ENCODE assay signal across 8 cellular contexts in the genomic region with DNA sequence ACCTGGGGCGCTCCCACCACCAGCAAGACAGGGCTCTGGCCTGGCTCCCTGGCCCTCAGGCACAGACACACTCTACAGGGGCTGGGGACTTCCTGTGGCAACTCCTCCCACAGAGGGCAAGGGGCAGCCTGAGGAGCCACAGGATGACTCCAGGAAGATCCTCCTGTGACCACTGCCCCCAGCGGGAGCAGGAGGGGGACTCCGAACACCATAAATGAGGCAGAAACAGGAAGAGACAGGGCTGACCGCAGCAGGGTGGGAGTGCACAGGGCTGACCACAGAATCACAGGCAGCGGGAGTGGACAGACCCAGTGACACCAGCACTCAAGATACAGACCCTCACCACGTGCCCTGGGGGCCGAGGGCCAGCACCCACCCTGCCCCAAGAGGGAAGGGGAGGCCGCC. TPM values are rescaled to one million over a fixed set of nuclear protein-coding genes. Genes with fewer than 3 reads are reported as not detected.
DNase-seq lines count a peak whose midpoint lies in the region; ATAC-seq and TF ChIP-seq lines count a peak whose summit lies in the region.

No MANE protein-coding gene starts in this region.

- CTCF ChIA-PET in activated CD8-positive, alpha-beta T cell treated with anti-CD3 and anti-CD28 coated beads for 36 hours (lab: Charles Lee) = interaction anchor here (2.3 kb wide), 1 partner anchor 16 kb away, joined by 6 read pairs; no protein-coding TSS in a partner anchor

- peak in 1 of 2 donors; percentile 3 for ATAC-seq in activated T-cell treated with anti-CD3 and anti-CD28 coated beads, Interleukin-2, amount 50 U/mL, for 72 hours (replicated peaks in 1 of 2)
- ATAC-seq in activated CD8-positive, alpha-beta T cell treated with anti-CD3 and anti-CD28 coated beads for 36 hours = no peak
- ATAC-seq in GM21447 (IDR thresholded peaks at IDR 0.05; ENCODE audit: unreplicated experiment) = no peak

- peak overlapping the region; percentile 21 to 30 for H3K4me3 Mint-ChIP-seq in activated T-cell treated with anti-CD3 and anti-CD28 coated beads, Interleukin-2, amount 50 U/mL, for 72 hours
- no peak overlapping the region for H3K4me3 Mint-ChIP-seq in activated CD8-positive, alpha-beta T cell treated with anti-CD3 and anti-CD28 coated beads for 36 hours
- peak overlapping the region; percentile 48 for H3K4me3 Mint-ChIP-seq in type B pancreatic cell

- H3K9me3 Mint-ChIP-seq in activated T-cell treated with anti-CD3 and anti-CD28 coated beads, Interleukin-2, amount 50 U/mL, for 72 hours = no peaks in the 10 kb centered on the region
- H3K9me3 Mint-ChIP-seq in activated CD8-positive, alpha-beta T cell treated with anti-CD3 and anti-CD28 coated beads for 36 hours = no peaks in the 10 kb centered on the region
- no peaks in the 10 kb centered on the region for H3K9me3 Mint-ChIP-seq in type B pancreatic cell

- no peaks in the 10 kb centered on the region for H3K27me3 Mint-ChIP-seq in activated T-cell treated with anti-CD3 and anti-CD28 coated beads, Interleukin-2, amount 50 U/mL, for 72 hours (ENCODE audit: low read depth)
- H3K27me3 Mint-ChIP-seq in activated CD8-positive, alpha-beta T cell treated with anti-CD3 and anti-CD28 coated beads for 36 hours = no peaks in the 10 kb centered on the region
- no peaks in the 10 kb centered on the region for H3K27me3 Mint-ChIP-seq in type B pancreatic cell

- no peaks in the 10 kb centered on the region for H3K36me3 Mint-ChIP-seq in activated T-cell treated with anti-CD3 and anti-CD28 coated beads, Interleukin-2, amount 50 U/mL, for 72 hours (ENCODE audit: insufficient read depth in 2 of 2)
- no peaks in the 10 kb centered on the region for H3K36me3 Mint-ChIP-seq in activated CD8-positive, alpha-beta T cell treated with anti-CD3 and anti-CD28 coated beads for 36 hours (ENCODE audit: low read depth)
- no peaks in the 10 kb centered on the region for H3K36me3 Mint-ChIP-seq in type B pancreatic cell

- peaks cover 72% of the 10 kb centered on the region for H3K4me1 Mint-ChIP-seq in activated T-cell treated with anti-CD3 and anti-CD28 coated beads, Interleukin-2, amount 50 U/mL, for 72 hours (ENCODE audit: low read depth)
- peaks cover 70% of the 10 kb centered on the region for H3K4me1 Mint-ChIP-seq in activated CD8-positive, alpha-beta T cell treated with anti-CD3 and anti-CD28 coated beads for 36 hours (ENCODE audit: low read depth)
- H3K4me1 Mint-ChIP-seq in type B pancreatic cell (ENCODE audit: unreplicated experiment) = peaks cover 46% of the 10 kb centered on the region

- POLR2A ChIA-PET in activated CD8-positive, alpha-beta T cell treated with anti-CD3 and anti-CD28 coated beads for 36 hours (lab: Charles Lee) = interaction anchor here (1.0 to 2.3 kb wide), 4 partner anchors 9 to 75 kb away, joined by 3 to 6 read pairs (median 5); no protein-coding TSS in a partner anchor

- intact Hi-C loops in activated CD8-positive, alpha-beta T cell treated with anti-CD3 and anti-CD28 coated beads for 36 hours (cut with micrococcal nuclease) = no loop called here

- no peak for TF ChIP-seq CTCF in activated CD8-positive, alpha-beta T cell treated with anti-CD3 and anti-CD28 coated beads for 36 hours (IDR thresholded peaks at IDR 0.05)
- TF ChIP-seq CTCF in type B pancreatic cell (conservative IDR thresholded peaks at IDR 0.05) = no peak

- peak overlapping the region; percentile 43 for H3K27ac Mint-ChIP-seq in activated T-cell treated with anti-CD3 and anti-CD28 coated beads, Interleukin-2, amount 50 U/mL, for 72 hours
- peak overlapping the region; percentile 77 for H3K27ac Mint-ChIP-seq in activated CD8-positive, alpha-beta T cell treated with anti-CD3 and anti-CD28 coated beads for 36 hours
- H3K27ac Mint-ChIP-seq in type B pancreatic cell = peak overlapping the region; percentile 94

- DNase-seq in activated T-cell treated with anti-CD3 and anti-CD28 coated beads, Interleukin-2, amount 50 U/mL, for 72 hours = no peak
- no peak for DNase-seq in activated T-cell treated with anti-CD3 and anti-CD28 coated beads, Interleukin-2, amount 50 U/mL, for 48 hours
- peak; percentile 16 for DNase-seq in activated CD8-positive, alpha-beta T cell treated with anti-CD3 and anti-CD28 coated beads for 36 hours
- DNase-seq in left kidney (ENCODE audit: low read depth, low spot score) (peak; percentile 82), type B pancreatic cell (ENCODE audit: extremely low spot score, unreplicated experiment) (no peak), DMS79 treated with DMSO at 0.1 percent for 48 hours (lab: John Stamatoyannopoulos, UW) (no peak), NCI-H1436 (lab: John Stamatoyannopoulos, UW) (no peak)

RNA-seq across cellular contexts. Expression of a gene that starts 10.8 kb away (rescaled TPM):
- 10 to 100 TPM; 81.7 to 93.4 TPM for total RNA-seq in activated T-cell treated with anti-CD3 and anti-CD28 coated beads, Interleukin-2, amount 50 U/mL, for 72 hours
- total RNA-seq in activated CD8-positive, alpha-beta T cell treated with anti-CD3 and anti-CD28 coated beads for 36 hours = 10 to 100 TPM; 77.7 to 91.5 TPM
- 80.5 and 149 TPM in 2 replicates for total RNA-seq in type B pancreatic cell (ENCODE audit: low replicate concordance)

RNA-seq across cellular contexts. Expression of a gene that starts 52.4 kb away (rescaled TPM):
- total RNA-seq in activated T-cell treated with anti-CD3 and anti-CD28 coated beads, Interleukin-2, amount 50 U/mL, for 72 hours = 10 to 100 TPM; 31.9 to 41.3 TPM
- total RNA-seq in activated CD8-positive, alpha-beta T cell treated with anti-CD3 and anti-CD28 coated beads for 36 hours = 1 to 10 TPM; 8.1 to 8.6 TPM
- total RNA-seq in type B pancreatic cell (ENCODE audit: low replicate concordance) = 170 and 313 TPM in 2 replicates

Comparison
In these comparisons a context has a peak if more than half of its experiments do, and no peak if none do; other contexts are left out.
1. DNase-seq: peak in activated CD8-positive, alpha-beta T cell treated with anti-CD3 and anti-CD28 coated beads for 36 hours (single experiment) and left kidney (single experiment); none in activated T-cell treated with anti-CD3 and anti-CD28 coated beads, Interleukin-2, amount 50 U/mL, for 72 hours (0 of 2), activated T-cell treated with anti-CD3 and anti-CD28 coated beads, Interleukin-2, amount 50 U/mL, for 48 hours (0 of 2), type B pancreatic cell (single experiment), DMS79 treated with DMSO at 0.1 percent for 48 hours (single experiment) and NCI-H1436 (single experiment).
2. H3K27ac Mint-ChIP-seq: peak in every context shown above with its lines; median percentile 94 in type B pancreatic cell; 77 in activated CD8-positive, alpha-beta T cell treated with anti-CD3 and anti-CD28 coated beads for 36 hours; 43 in activated T-cell treated with anti-CD3 and anti-CD28 coated beads, Interleukin-2, amount 50 U/mL, for 72 hours.